Comparison of ENCODE assay signal across 8 cellular contexts in genomic region chr2:37324536-37324785, GRCh38. TPM values are rescaled to one million over a fixed set of nuclear protein-coding genes. Genes with fewer than 3 reads are reported as not detected.
A peak's percentile ranks its signal among the peaks of the same experiment; 100 is the strongest.
DNase-seq lines count a peak whose midpoint lies in the region; ATAC-seq and TF ChIP-seq lines count a peak whose summit lies in the region.

No MANE protein-coding gene starts in this region.

- peaks cover 26% of the 10 kb centered on the region for H3K4me1 Mint-ChIP-seq in GM23338

- peaks cover 46% of the 10 kb centered on the region for H3K79me2 ChIP-seq in GM23338 (replicated peaks; ENCODE audit: insufficient read depth)

- POLR2A ChIA-PET in AG04450 (lab: Yijun Ruan, JAX), result interaction anchor here (0.7 to 1.0 kb wide), 2 partner anchors 11 to 179 kb away, joined by 3 read pairs; no protein-coding TSS in a partner anchor

- TF ChIP-seq CTCF in AG04450 (IDR thresholded peaks at IDR 0.05; ENCODE audit: low read depth, low read length) (no peak), GM23338 (conservative IDR thresholded peaks at IDR 0.05; ENCODE audit: low read depth in 2 of 2) (no peak), WERI-Rb-1 (IDR thresholded peaks at IDR 0.05; ENCODE audit: low read depth, low read length) (0 out of 2 replicates have a peak, but pooled peaks have one; percentile 12), foreskin keratinocyte (conservative IDR thresholded peaks at IDR 0.05) (peak; percentile 27)

- peaks cover 9% of the 10 kb centered on the region; the same call in 1 of the 3 replicates for H3K36me3 Mint-ChIP-seq in GM23338 (ENCODE audit: low read depth)

- H3K9me2 ChIP-seq in GM23338 (ENCODE audit: insufficient read depth), result no peaks in the 10 kb centered on the region

- H3K4me3 Mint-ChIP-seq in GM23338, result peak overlapping the region; percentile 92; the same call in 2 of the 3 replicates

- no peak overlapping the region for H2AFZ ChIP-seq in GM23338

- H3F3A ChIP-seq in GM23338 (replicated peaks; ENCODE audit: low read depth), result peaks cover 11% of the 10 kb centered on the region

- H3K4me3 ChIP-seq in AG04450 (ENCODE audit: low read depth, low read length) (peak overlapping the region; percentile 79), GM23338 (peak overlapping the region; percentile 91), WERI-Rb-1 (ENCODE audit: low read depth, low read length) (peak overlapping the region; percentile 88)

- peaks cover 20% of the 10 kb centered on the region for H3K27me3 Mint-ChIP-seq in GM23338 (ENCODE audit: insufficient read depth, low read depth, poor library complexity)

- no peaks in the 10 kb centered on the region for H3K27me3 ChIP-seq in AG04450 (ENCODE audit: control insufficient read depth, insufficient read depth, low read length)
- peaks cover 24% of the 10 kb centered on the region for H3K27me3 ChIP-seq in GM23338 (ENCODE audit: insufficient read depth)
- peaks cover 8% of the 10 kb centered on the region for H3K27me3 ChIP-seq in WERI-Rb-1 (ENCODE audit: insufficient read depth, low read depth, severe bottlenecking)
- H3K27me3 ChIP-seq in foreskin keratinocyte, result no peaks in the 10 kb centered on the region

- no peak for DNase-seq in AG04450 (ENCODE audit: low read depth, low spot score)
- DNase-seq in GM23338 (ENCODE audit: low spot score), result no peak
- peak; percentile 89 for DNase-seq in WERI-Rb-1
- DNase-seq in foreskin keratinocyte, result no peak
- DNase-seq in posterior cingulate gyrus, result peak in 8 of 10 donors; percentile 26 to 87 (median 54)
- no peak for DNase-seq in kidney tubule cell (ENCODE audit: low spot score)
- no peak for DNase-seq in NCI-H2171 treated with DMSO at 0.1 percent for 48 hours (lab: John Stamatoyannopoulos, UW)
- no peak for DNase-seq in HuH-7.5 (ENCODE audit: low spot score)

- peaks cover 27% of the 10 kb centered on the region for H3K4me1 ChIP-seq in GM23338 (ENCODE audit: insufficient read depth)
- peaks cover 10% of the 10 kb centered on the region for H3K4me1 ChIP-seq in foreskin keratinocyte

- intact Hi-C loops in posterior cingulate gyrus (cut with DNase I), result loop anchor here (5.0 kb wide), 2 partner anchors 92 to 162 kb away; partner anchors contain the start of genes CEBPZ and NDUFAF7

- no peaks in the 10 kb centered on the region; the same call in 2 of the 3 replicates for H3K9me3 Mint-ChIP-seq in GM23338

- CTCF ChIA-PET in AG04450 (lab: Charles Lee), result interaction anchor here (0.6 kb wide), 1 partner anchor 71 kb away, joined by 3 read pairs; no protein-coding TSS in a partner anchor

- H3K4me2 ChIP-seq in GM23338, result no peak overlapping the region; the same call in 1 of the 2 replicates

- H3K27ac ChIP-seq in AG04450 (ENCODE audit: low read depth, low read length), result no peak overlapping the region
- H3K27ac ChIP-seq in GM23338 (ENCODE audit: low read depth), result no peak overlapping the region
- peak overlapping the region; percentile 89 for H3K27ac ChIP-seq in WERI-Rb-1
- H3K27ac ChIP-seq in foreskin keratinocyte, result no peak overlapping the region

- H3K9me3 ChIP-seq in AG04450 (ENCODE audit: control insufficient read depth, insufficient read depth, low read length) (no peaks in the 10 kb centered on the region; the same call in 1 of the 2 replicates), WERI-Rb-1 (ENCODE audit: severe bottlenecking) (peaks cover 4% of the 10 kb centered on the region)

- ATAC-seq in GM23338, result no peak
- no peak for ATAC-seq in foreskin keratinocyte

- H4K20me1 ChIP-seq in GM23338 (replicated peaks; ENCODE audit: insufficient read depth), result peaks cover 12% of the 10 kb centered on the region; the same call in 1 of the 2 replicates

- H3K36me3 ChIP-seq in GM23338 (ENCODE audit: insufficient read depth), result peaks cover 3% of the 10 kb centered on the region; the same call in 1 of the 2 replicates
- H3K36me3 ChIP-seq in WERI-Rb-1, result peaks cover 8% of the 10 kb centered on the region

- H3K27ac Mint-ChIP-seq in GM23338, result no peak overlapping the region

TF ChIP-seq in GM23338, 12 proteins besides CTCF, POLR2A, EP300 and RAD21:
- peak; percentile 59; the same call in 1 of the 2 replicates for TF ChIP-seq POLR2AphosphoS5 (IDR thresholded peaks at IDR 0.05; ENCODE audit: low read depth)
- no peak for TF ChIP-seq ETS1 (IDR thresholded peaks at IDR 0.05)

RNA-seq across cellular contexts. Expression of gene PRKD3, which starts 0.2 kb away (rescaled TPM):
- polyA plus RNA-seq in AG04450 (2011; rRNA removed) (37.2 and 49.5 TPM in 2 replicates), GM23338 (2016; fragmentation: Nextera tagmentation; extraction: Ambion mirVana) (58.9 and 59.7 TPM in 2 replicates), foreskin keratinocyte (5.6 and 7.1 TPM in 2 replicates)
- polyA minus RNA-seq in AG04450 (2011; rRNA and poly(A)+ RNA removed), result 43.2 and 50.7 TPM in 2 replicates
- 50.9 and 77.0 TPM in 2 replicates for total RNA-seq in GM23338 (2014; rRNA removed; shearing (Covaris generic))
- total RNA-seq in foreskin keratinocyte, result 28.8 and 29.8 TPM in 2 replicates

RNA-seq across cellular contexts. Expression of gene QPCT, which starts 20.0 kb away (rescaled TPM):
- 8.3 and 11.2 TPM in 2 replicates for polyA plus RNA-seq in AG04450 (2011; rRNA removed)
- 7.7 and 10.6 TPM in 2 replicates for polyA minus RNA-seq in AG04450 (2011; rRNA and poly(A)+ RNA removed)
- total RNA-seq in GM23338 (2014; rRNA removed; shearing (Covaris generic)), result 13.2 and 16.5 TPM in 2 replicates
- 12.1 and 13.2 TPM in 2 replicates for polyA plus RNA-seq in GM23338 (2016; fragmentation: Nextera tagmentation; extraction: Ambion mirVana)
- 5.9 and 6.6 TPM in 2 replicates for total RNA-seq in foreskin keratinocyte
- polyA plus RNA-seq in foreskin keratinocyte, result 4.0 and 6.4 TPM in 2 replicates

Comparison
In these comparisons a context has a peak if more than half of its experiments do, and no peak if none do; other contexts are left out.
1. DNase-seq: peak in WERI-Rb-1 (single experiment) and posterior cingulate gyrus (8 of 10); none in AG04450 (single experiment), GM23338 (single experiment), foreskin keratinocyte (0 of 2), kidney tubule cell (single experiment), NCI-H2171 treated with DMSO at 0.1 percent for 48 hours (single experiment) and HuH-7.5 (single experiment).
2. CTCF ChIP-seq: peak in WERI-Rb-1 (single experiment) and foreskin keratinocyte (single experiment); none in AG04450 (single experiment) and GM23338 (0 of 2).
3. Peak in every context shown above with its lines, with median percentiles within 50 percentile points of each other: H3K4me3 ChIP-seq.